13 cellular contexts compared by ENCODE assay signal in genomic region chr1:205890631-205891030, GRCh38. TPM values are rescaled to one million over a fixed set of nuclear protein-coding genes. Genes with fewer than 3 reads are reported as not detected.
"Had no signal": no experiment of that assay in that cellular context is flagged by ENCODE, and none has a peak within 500 bp of the region (broad histone marks: within the 10 kb centered on the region; RNA-seq: fewer than 3 reads in every experiment).

No MANE protein-coding gene starts in this region.

RNA-seq across cellular contexts. Expression of gene PM20D1, which starts 40.7 kb away (rescaled TPM):
- total RNA-seq: mesothelial cell of epicardium, neural crest cell, osteocyte, skeletal muscle tissue, smooth muscle cell had no signal

RNA-seq across cellular contexts. Expression of gene SLC26A9, which starts 52.6 kb away (rescaled TPM):
- total RNA-seq: kidney epithelial cell; mesothelial cell of epicardium; mononuclear cell; naive thymus-derived CD8-positive, alpha-beta T cell; osteocyte; posterior vena cava; sigmoid colon; skeletal muscle tissue; smooth muscle cell; temporal lobe; tibial nerve; uterus had no signal
